Comparison of ENCODE assay signal across 21 cellular contexts in the genomic region with DNA sequence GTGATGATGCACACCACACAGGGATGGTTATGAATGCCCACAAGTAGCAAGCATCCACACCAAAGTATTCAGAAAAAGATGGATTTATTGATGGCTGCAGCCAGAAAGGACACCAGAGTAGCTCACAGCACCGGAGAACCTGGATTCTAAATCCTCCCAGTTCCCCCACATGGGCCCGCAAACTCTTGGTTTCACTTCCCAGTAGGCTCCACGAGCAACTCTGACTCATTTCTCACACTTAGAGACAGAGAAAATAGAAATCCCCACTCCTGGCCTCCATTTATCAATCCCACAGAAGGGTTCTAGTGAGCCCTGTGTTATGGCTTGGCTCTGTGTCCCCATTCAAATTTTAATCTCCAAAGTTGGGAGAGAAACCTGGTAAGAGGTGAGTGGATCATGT.
DNase-seq lines count a peak whose midpoint lies in the region; ATAC-seq and FAIRE-seq lines count a peak whose summit lies in the region.
"Had no signal": no experiment of that assay in that cellular context is flagged by ENCODE, and none has a peak within 500 bp of the region (broad histone marks: within the 10 kb centered on the region; RNA-seq: fewer than 3 reads in every experiment).

No MANE protein-coding gene starts in this region.

- DNase-seq in CD1c-positive myeloid dendritic cell (ENCODE audit: extremely low spot score) (peak; percentile 70), frontal cortex (ENCODE audit: low spot score in 2 of 2) (no peak), AG08395 (ENCODE audit: low spot score) (no peak), T1000 (lab: John Stamatoyannopoulos, UW) (no peak)
- no peak for DNase-seq in stimulated activated CD4-positive, alpha-beta T cell treated with anti-CD3 and anti-CD28 coated beads, Interleukin-12 subunit alpha, Interleukin-12 subunit beta, amount 100 ng/mL, for 4 hours
- DNase-seq: 8988T; amniotic stem cell; cerebellar nuclear complex; endodermal cell; GM23248; kidney; mesendoderm; NCI-H1048; NCI-H69; retina; stimulated activated naive CD8-positive, alpha-beta T cell treated with anti-CD3 and anti-CD28 coated beads, Interleukin-15, amount 100 ng/mL, for 72 hours; T-helper 1 cell had no signal

- ATAC-seq in GM19043 (IDR thresholded peaks at IDR 0.05; ENCODE audit: low read depth, unreplicated experiment): peak; percentile 60
- peak; percentile 60 for ATAC-seq in HG02642 (IDR thresholded peaks at IDR 0.05; ENCODE audit: poor library complexity, unreplicated experiment)
- peak; percentile 86 for ATAC-seq in HG03520 (IDR thresholded peaks at IDR 0.05; ENCODE audit: unreplicated experiment)
- ATAC-seq: stimulated activated naive CD8-positive, alpha-beta T cell treated with anti-CD3 and anti-CD28 coated beads, Interleukin-15, amount 100 ng/mL, for 72 hours; WTC11 had no signal

- no peak for FAIRE-seq in frontal cortex (lab: Jason Lieb, UNC)
- FAIRE-seq: kidney had no signal
